Comparison of ENCODE assay signal across 8 cellular contexts in genomic region chr9:112486221-112487007, GRCh38. TPM values are rescaled to one million over a fixed set of nuclear protein-coding genes. Genes with fewer than 3 reads are reported as not detected.
DNase-seq lines count a peak whose midpoint lies in the region; ATAC-seq and TF ChIP-seq lines count a peak whose summit lies in the region.

Gene KIAA1958 (plus strand): TSS chr9:112486827. CDS start chr9:112574081, 87,254 bp downstream.

- H3K4me3 Mint-ChIP-seq in Caco-2 (ENCODE audit: unreplicated experiment), result peak within 1 kb of the TSS; percentile 99

- H3K9me3 ChIP-seq in Caco-2, result no peaks in the 10 kb centered on the region
- H3K9me3 ChIP-seq in mucosa of stomach (ENCODE audit: control insufficient read depth, low read length), result no peaks in the 10 kb centered on the region

- TF ChIP-seq POLR2A in erythroblast (IDR thresholded peaks at IDR 0.05; ENCODE audit: low read length), result peak; percentile 72

- H3K9me3 Mint-ChIP-seq in Caco-2 (ENCODE audit: unreplicated experiment), result no peaks in the 10 kb centered on the region

- H3K4me3 ChIP-seq in Caco-2 (ENCODE audit: low read depth, low read length) (peak within 1 kb of the TSS; percentile 66), mucosa of stomach (ENCODE audit: low read length) (peak within 1 kb of the TSS; percentile 64)

- H3K4me1 ChIP-seq in Caco-2, result peaks cover 25% of the 10 kb centered on the region
- no peaks in the 10 kb centered on the region for H3K4me1 ChIP-seq in mucosa of stomach (ENCODE audit: control insufficient read depth, insufficient read depth, low read length)

- peak within 1 kb of the TSS; percentile 98 for H3K27ac Mint-ChIP-seq in Caco-2 (ENCODE audit: unreplicated experiment)

- H3K36me3 ChIP-seq in Caco-2 (ENCODE audit: control insufficient read depth, insufficient read depth, low read length) (no peaks in the 10 kb centered on the region), mucosa of stomach (ENCODE audit: control insufficient read depth, insufficient read depth, low read length) (no peaks in the 10 kb centered on the region)

- peak; percentile 88 to 93 for DNase-seq in Caco-2
- DNase-seq in HPDE6-E6E7 (ENCODE audit: extremely low spot score), result peak; percentile 69
- peak; percentile 75 for DNase-seq in NOMO-1 treated with DMSO at 0.1 percent for 48 hours (lab: John Stamatoyannopoulos, UW; ENCODE audit: unreplicated experiment)
- DNase-seq in activated T-cell treated with anti-CD3 and anti-CD28 coated beads for 1 hour (ENCODE audit: low read depth), result peak; percentile 68
- peak; percentile 74 to 84 for DNase-seq in erythroblast (lab: John Stamatoyannopoulos, UW)
- DNase-seq in stimulated activated CD8-positive, alpha-beta memory T cell treated with anti-CD3 and anti-CD28 coated beads, Interleukin-7, amount 100 ng/mL, for 1 hour (ENCODE audit: low read depth in 2 of 2), result peak; percentile 52 to 67

- intact Hi-C loops in Caco-2 (cut with micrococcal nuclease; ENCODE audit: unreplicated experiment), result loop anchor here (2.0 to 5.0 kb wide), 2 partner anchors 181 to 224 kb away; no protein-coding TSS in a partner anchor

- ATAC-seq in GM19467 (IDR thresholded peaks at IDR 0.05; ENCODE audit: unreplicated experiment), result peak; percentile 89

- H3K4me1 Mint-ChIP-seq in Caco-2 (ENCODE audit: low read depth, unreplicated experiment), result peaks cover 33% of the 10 kb centered on the region

- no peaks in the 10 kb centered on the region for H3K27me3 Mint-ChIP-seq in Caco-2 (ENCODE audit: insufficient read depth, unreplicated experiment)

- no peak for TF ChIP-seq CTCF in Caco-2 (IDR thresholded peaks at IDR 0.05; ENCODE audit: insufficient read depth in 1 of 2, low read depth in 1 of 2, low read length in 1 of 2, severe bottlenecking in 1 of 2, unreplicated experiment in 1 of 2)

- no peaks in the 10 kb centered on the region for H3K27me3 ChIP-seq in Caco-2 (replicated peaks; ENCODE audit: control insufficient read depth, insufficient read depth, low read length)
- no peaks in the 10 kb centered on the region for H3K27me3 ChIP-seq in mucosa of stomach (ENCODE audit: control insufficient read depth, insufficient read depth, low read length)

- peaks cover 19% of the 10 kb centered on the region for H3K36me3 Mint-ChIP-seq in Caco-2 (ENCODE audit: insufficient read depth, unreplicated experiment)

- POLR2A ChIA-PET in Caco-2 (lab: Charles Lee), result interaction anchor here (0.7 kb wide), 1 partner anchor 231 kb away, joined by 4 read pairs; the partner anchor contains the start of gene INIP

- peak within 1 kb of the TSS; percentile 68 for H3K9ac ChIP-seq in mucosa of stomach (ENCODE audit: low read length)

- CTCF ChIA-PET in Caco-2 (lab: Charles Lee), result interaction anchor here (0.6 kb wide), 2 partner anchors 24 to 391 kb away, joined by 3 read pairs; no protein-coding TSS in a partner anchor

- BruUV-seq in Caco-2 (replicated peaks; lab: Mats Ljungman, UMichigan), result no TSS peak

RNA-seq across cellular contexts. Expression of gene KIAA1958, which starts in this region (rescaled TPM):
- 20.0 and 22.7 TPM in 2 replicates for total RNA-seq in Caco-2 (2022)

Comparison
In these comparisons a context has a peak if more than half of its experiments do, and no peak if none do; other contexts are left out.
1. Peak in every context shown above with its lines: DNase-seq, ATAC-seq and H3K4me3 ChIP-seq.